Comparison of ENCODE assay signal across 8 cellular contexts in genomic region chr4:26873391-26874026, GRCh38. TPM values are rescaled to one million over a fixed set of nuclear protein-coding genes. Genes with fewer than 3 reads are reported as not detected.
DNase-seq lines count a peak whose midpoint lies in the region; ATAC-seq lines count a peak whose summit lies in the region.

No MANE protein-coding gene starts in this region.

- H3K4me3 Mint-ChIP-seq in activated T-cell treated with anti-CD3 and anti-CD28 coated beads, Interleukin-2, amount 50 U/mL, for 4 hours, result peak overlapping the region; percentile 51

- H3K27me3 Mint-ChIP-seq in activated T-cell treated with anti-CD3 and anti-CD28 coated beads, Interleukin-2, amount 50 U/mL, for 4 hours (ENCODE audit: low read depth), result no peaks in the 10 kb centered on the region

- peaks cover 86% of the 10 kb centered on the region for H3K4me1 Mint-ChIP-seq in activated T-cell treated with anti-CD3 and anti-CD28 coated beads, Interleukin-2, amount 50 U/mL, for 4 hours (ENCODE audit: low read depth)

- H3K36me3 Mint-ChIP-seq in activated T-cell treated with anti-CD3 and anti-CD28 coated beads, Interleukin-2, amount 50 U/mL, for 4 hours (ENCODE audit: insufficient read depth), result peaks cover 18% of the 10 kb centered on the region

- peak; percentile 52 for ATAC-seq in GM19025 (IDR thresholded peaks at IDR 0.05; ENCODE audit: low read depth, unreplicated experiment)
- peak; percentile 70 for ATAC-seq in HG03066 (IDR thresholded peaks at IDR 0.05; ENCODE audit: low read depth, unreplicated experiment)
- peak; percentile 96 to 98 for ATAC-seq in activated T-cell treated with anti-CD3 and anti-CD28 coated beads, Interleukin-2, amount 50 U/mL, for 4 hours

- peaks cover 10% of the 10 kb centered on the region for H3K9me3 Mint-ChIP-seq in activated T-cell treated with anti-CD3 and anti-CD28 coated beads, Interleukin-2, amount 50 U/mL, for 4 hours

- DNase-seq in activated T-cell treated with anti-CD3 and anti-CD28 coated beads, Interleukin-2, amount 50 U/mL, for 4 hours, result peak; percentile 21
- peak; percentile 40 to 56 for DNase-seq in stimulated activated CD4-positive, alpha-beta T cell treated with anti-CD3 and anti-CD28 coated beads, Interleukin-2, amount 100 ng/mL, for 24 hours
- no peak for DNase-seq in NOMO-1 (lab: John Stamatoyannopoulos, UW; ENCODE audit: unreplicated experiment in 2 of 2)
- DNase-seq in NCI-H2029 (lab: John Stamatoyannopoulos, UW), result no peak
- no peak for DNase-seq in OCI-M1 (lab: John Stamatoyannopoulos, UW)
- no peak for DNase-seq in DMS 273 treated with DMSO at 0.1 percent for 48 hours (lab: John Stamatoyannopoulos, UW)

RNA-seq across cellular contexts. Expression of gene STIM2, which starts 12.9 kb away (rescaled TPM):
- total RNA-seq in activated T-cell treated with anti-CD3 and anti-CD28 coated beads, Interleukin-2, amount 50 U/mL, for 4 hours, result 10 to 100 TPM; 26.9 to 30.7 (median 29.8) TPM

Comparison
In these comparisons a context has a peak if more than half of its experiments do, and no peak if none do; other contexts are left out.
1. DNase-seq: peak in activated T-cell treated with anti-CD3 and anti-CD28 coated beads, Interleukin-2, amount 50 U/mL, for 4 hours (single experiment) and stimulated activated CD4-positive, alpha-beta T cell treated with anti-CD3 and anti-CD28 coated beads, Interleukin-2, amount 100 ng/mL, for 24 hours (2 of 2); none in NOMO-1 (0 of 2), NCI-H2029 (single experiment), OCI-M1 (single experiment) and DMS 273 treated with DMSO at 0.1 percent for 48 hours (single experiment).
2. Peak in every context shown above with its lines, with median percentiles within 50 percentile points of each other: ATAC-seq.